1 cellular context compared by ENCODE assay signal in genomic region chr6:15248451-15249370, GRCh38.
TF ChIP-seq lines count a peak whose summit lies in the region.

No MANE protein-coding gene starts in this region.

TF ChIP-seq in GM12878, 131 proteins besides CTCF, POLR2A, EP300 and RAD21 (continued from another document and continues in another):
- peak; percentile 81 for TF ChIP-seq NKRF (conservative IDR thresholded peaks at IDR 0.05)
- 0 out of 2 replicates have a peak, but pooled peaks have one; percentile 3 for TF ChIP-seq SPI1 (IDR thresholded peaks at IDR 0.05; ENCODE audit: borderline replicate concordance, insufficient read depth, low read depth, low read length)
- no peak for TF ChIP-seq TARDBP (IDR thresholded peaks at IDR 0.05; ENCODE audit: borderline replicate concordance)
- TF ChIP-seq HDGF (IDR thresholded peaks at IDR 0.05) = no peak
- no peak for TF ChIP-seq ATF3 (IDR thresholded peaks at IDR 0.05; ENCODE audit: borderline replicate concordance, extremely low read depth, low read depth, low read length)
- TF ChIP-seq CHD4 (IDR thresholded peaks at IDR 0.05) = no peak
- no peak for TF ChIP-seq WRNIP1 (IDR thresholded peaks at IDR 0.05; ENCODE audit: borderline replicate concordance, low read depth, low read length)
- TF ChIP-seq MYC (IDR thresholded peaks at IDR 0.05; ENCODE audit: insufficient read depth, insufficient read length, insufficient replicate concordance, low read length, severe bottlenecking) = no peak
- peak; percentile 72 for TF ChIP-seq EED (IDR thresholded peaks at IDR 0.05; ENCODE audit: low read depth)
- peak; percentile 99 for TF ChIP-seq CREB1 (IDR thresholded peaks at IDR 0.05; ENCODE audit: low read depth)
- TF ChIP-seq ZSCAN29 (IDR thresholded peaks at IDR 0.05) = no peak
- TF ChIP-seq ZBTB4 (CRISPR knock-in tag; IDR thresholded peaks at IDR 0.05) = no peak
- no peak for TF ChIP-seq CEBPZ (IDR thresholded peaks at IDR 0.05; ENCODE audit: low read depth, low read length)
- TF ChIP-seq EZH2 (IDR thresholded peaks at IDR 0.05; ENCODE audit: borderline replicate concordance, control insufficient read depth, low read depth, low read length) = no peak
- TF ChIP-seq RELB (IDR thresholded peaks at IDR 0.05; ENCODE audit: low read depth) = peak; percentile 70
- TF ChIP-seq EGR1 (IDR thresholded peaks at IDR 0.05; ENCODE audit: borderline replicate concordance in 1 of 2, low read depth in 2 of 2, low read length in 2 of 2) = peak in 1 of 2 experiments; percentile 88; a peak in 1 of 3 replicates
- no peak for TF ChIP-seq NR2C1 (IDR thresholded peaks at IDR 0.05)
- TF ChIP-seq BRCA1 (IDR thresholded peaks at IDR 0.05; ENCODE audit: low read depth, low read length) = peak; percentile 39; the same call in 1 of the 2 replicates
- peak; percentile 98 for TF ChIP-seq CREM (IDR thresholded peaks at IDR 0.05; ENCODE audit: low read depth)
- no peak for TF ChIP-seq PKNOX1 (IDR thresholded peaks at IDR 0.05)
- TF ChIP-seq TAF1 (IDR thresholded peaks at IDR 0.05; ENCODE audit: borderline replicate concordance, low read depth, low read length) = peak; percentile 27; the same call in 1 of the 2 replicates
- TF ChIP-seq PAX5 (IDR thresholded peaks at IDR 0.05; ENCODE audit: borderline replicate concordance, low read depth, low read length) = peak; percentile 5; the same call in 1 of the 2 replicates
- peak in 1 of 2 experiments; percentile 37; a peak in 2 of 4 replicates for TF ChIP-seq BHLHE40 (IDR thresholded peaks at IDR 0.05; ENCODE audit: borderline replicate concordance in 1 of 2, low read depth in 2 of 2, low read length in 1 of 2)
- TF ChIP-seq MTA2 (IDR thresholded peaks at IDR 0.05; ENCODE audit: low read depth) = peak; percentile 51; the same call in 1 of the 2 replicates
- TF ChIP-seq CHD1 (IDR thresholded peaks at IDR 0.05; ENCODE audit: low read depth, low read length) = no peak
- 0 out of 2 replicates have a peak, but pooled peaks have one; percentile 67 for TF ChIP-seq HDAC2 (IDR thresholded peaks at IDR 0.05)
- no peak for TF ChIP-seq NR2C2 (IDR thresholded peaks at IDR 0.05; ENCODE audit: borderline replicate concordance, control insufficient read depth, insufficient read length, low read depth)
- no peak for TF ChIP-seq E2F8 (IDR thresholded peaks at IDR 0.05; ENCODE audit: low read depth, partially characterized antibody)
- TF ChIP-seq USF1 (IDR thresholded peaks at IDR 0.05; ENCODE audit: borderline replicate concordance, extremely low read length, insufficient read depth, low read depth, low read length) = no peak
- TF ChIP-seq ZBED1 (IDR thresholded peaks at IDR 0.05; ENCODE audit: borderline replicate concordance) = no peak
- no peak for TF ChIP-seq ZNF622 (IDR thresholded peaks at IDR 0.05)
- TF ChIP-seq RELA (IDR thresholded peaks at IDR 0.05; ENCODE audit: borderline replicate concordance, partially characterized antibody) = no peak
- TF ChIP-seq STAT1 (conservative IDR thresholded peaks at IDR 0.05) = no peak
- TF ChIP-seq ATF7 (IDR thresholded peaks at IDR 0.05; ENCODE audit: low read depth) = peak; percentile 64
- TF ChIP-seq BMI1 (IDR thresholded peaks at IDR 0.05; ENCODE audit: borderline replicate concordance) = no peak
- peak; percentile 26 for TF ChIP-seq SKIL (IDR thresholded peaks at IDR 0.05; ENCODE audit: low read depth, poor library complexity, severe bottlenecking)
- TF ChIP-seq NFIC (IDR thresholded peaks at IDR 0.05; ENCODE audit: low read depth, low read length) = 0 out of 2 replicates have a peak, but pooled peaks have one; percentile 12
- TF ChIP-seq MEF2B (IDR thresholded peaks at IDR 0.05; ENCODE audit: partially characterized antibody, poor library complexity, severe bottlenecking) = peak; percentile 40
- no peak for TF ChIP-seq E2F4 (IDR thresholded peaks at IDR 0.05; ENCODE audit: low read depth, low read length)
- no peak for TF ChIP-seq BACH1 (IDR thresholded peaks at IDR 0.05; ENCODE audit: borderline replicate concordance)
- TF ChIP-seq CHD2 (IDR thresholded peaks at IDR 0.05; ENCODE audit: borderline replicate concordance, low read depth, low read length) = 0 out of 2 replicates have a peak, but pooled peaks have one; percentile 47
